12 cellular contexts compared by ENCODE assay signal in genomic region chr9:7185612-7186011, GRCh38.
DNase-seq lines count a peak whose midpoint lies in the region; ATAC-seq and TF ChIP-seq lines count a peak whose summit lies in the region.
"Had no signal": no experiment of that assay in that cellular context is flagged by ENCODE, and none has a peak within 500 bp of the region (broad histone marks: within the 10 kb centered on the region; RNA-seq: fewer than 3 reads in every experiment).

No MANE protein-coding gene starts in this region.

- CTCF ChIA-PET in HEK293 (lab: Yijun Ruan, JAX), result interaction anchor here (0.9 to 1.8 kb wide), 8 partner anchors 9 to 281 kb away, joined by 3 to 10 read pairs (median 4); no protein-coding TSS in a partner anchor

- POLR2A ChIA-PET in HEK293 (lab: Yijun Ruan, JAX), result no interaction called here

- DNase-seq in A172 (ENCODE audit: low spot score), result peak; percentile 85
- DNase-seq in amniotic epithelial cell (ENCODE audit: low read depth), result peak; percentile 89
- peak; percentile 86 for DNase-seq in glomerular visceral epithelial cell (ENCODE audit: extremely low spot score)
- no peak for DNase-seq in stimulated activated CD4-positive, alpha-beta T cell treated with anti-CD3 and anti-CD28 coated beads, Interleukin-4, amount 100 ng/mL, for 1 hour
- no peak for DNase-seq in activated naive CD8-positive, alpha-beta T cell treated with anti-CD3 and anti-CD28 coated beads, Interleukin-2, amount 50 U/mL, for 24 hours
- DNase-seq in NCI-H1694 (lab: John Stamatoyannopoulos, UW), result no peak
- DNase-seq: activated effector memory CD4-positive, alpha-beta T cell treated with Interleukin-2 at 50 U/mL for 16 hours; BE2C had no signal

- H3K4me1 ChIP-seq in HEK293 (ENCODE audit: control insufficient read depth, insufficient read depth, low read length), result no peaks in the 10 kb centered on the region
- H3K4me1 ChIP-seq: BE2C had no signal

- H3K27ac ChIP-seq in HEK293 (ENCODE audit: extremely low read depth, low read depth, low read length), result no peak overlapping the region
- H3K27ac ChIP-seq: esophagus muscularis mucosa had no signal

- peaks cover 29% of the 10 kb centered on the region for H3K36me3 Mint-ChIP-seq in activated naive CD8-positive, alpha-beta T cell treated with anti-CD3 and anti-CD28 coated beads, Interleukin-2, amount 50 U/mL, for 24 hours (ENCODE audit: low read depth)

- no peak overlapping the region for H3K27ac Mint-ChIP-seq in activated naive CD8-positive, alpha-beta T cell treated with anti-CD3 and anti-CD28 coated beads, Interleukin-2, amount 50 U/mL, for 24 hours
- H3K27ac Mint-ChIP-seq: nephron had no signal

- no peak for ATAC-seq in HG02571 (IDR thresholded peaks at IDR 0.05; ENCODE audit: unreplicated experiment)
- no peak for ATAC-seq in activated naive CD8-positive, alpha-beta T cell treated with anti-CD3 and anti-CD28 coated beads, Interleukin-2, amount 50 U/mL, for 24 hours

- H3K27me3 Mint-ChIP-seq in activated naive CD8-positive, alpha-beta T cell treated with anti-CD3 and anti-CD28 coated beads, Interleukin-2, amount 50 U/mL, for 24 hours, result no peaks in the 10 kb centered on the region

- H3K4me3 Mint-ChIP-seq in activated naive CD8-positive, alpha-beta T cell treated with anti-CD3 and anti-CD28 coated beads, Interleukin-2, amount 50 U/mL, for 24 hours, result no peak overlapping the region
- H3K4me3 Mint-ChIP-seq: nephron had no signal

- H3K36me3 ChIP-seq in HEK293 (ENCODE audit: control insufficient read depth in 2 of 2, insufficient read depth in 1 of 2, low read length in 2 of 2), result no peaks in the 10 kb centered on the region
- H3K36me3 ChIP-seq: BE2C, esophagus muscularis mucosa had no signal

- no peaks in the 10 kb centered on the region for H3K9me3 ChIP-seq in HEK293 (ENCODE audit: control insufficient read depth, insufficient read depth, low read depth, low read length)
- H3K9me3 ChIP-seq: BE2C had no signal

- H3K9me3 Mint-ChIP-seq in activated naive CD8-positive, alpha-beta T cell treated with anti-CD3 and anti-CD28 coated beads, Interleukin-2, amount 50 U/mL, for 24 hours, result peaks cover 21% of the 10 kb centered on the region

- H3K4me3 ChIP-seq in HEK293 (ENCODE audit: low read depth, low read length), result no peak overlapping the region
- H3K4me3 ChIP-seq: esophagus muscularis mucosa had no signal

- TF ChIP-seq CTCF in HEK293 (tag by site-specific recombination; IDR thresholded peaks at IDR 0.05), result no peak

- no peaks in the 10 kb centered on the region for H3K4me1 Mint-ChIP-seq in activated naive CD8-positive, alpha-beta T cell treated with anti-CD3 and anti-CD28 coated beads, Interleukin-2, amount 50 U/mL, for 24 hours
- H3K4me1 Mint-ChIP-seq: nephron had no signal

TF ChIP-seq in HEK293, 187 proteins besides CTCF, POLR2A, EP300 and RAD21:
- TF ChIP-seq ZNF624 (tag by site-specific recombination; IDR thresholded peaks at IDR 0.05), result no peak
- TF ChIP-seq PRDM1 (tag by site-specific recombination; IDR thresholded peaks at IDR 0.05), result 0 out of 2 replicates have a peak, but pooled peaks have one; percentile 22

Comparison
In these comparisons a context has a peak if more than half of its experiments do, and no peak if none do; other contexts are left out.
1. DNase-seq: peak in A172 (single experiment), amniotic epithelial cell (single experiment) and glomerular visceral epithelial cell (single experiment); none in stimulated activated CD4-positive, alpha-beta T cell treated with anti-CD3 and anti-CD28 coated beads, Interleukin-4, amount 100 ng/mL, for 1 hour (single experiment), activated naive CD8-positive, alpha-beta T cell treated with anti-CD3 and anti-CD28 coated beads, Interleukin-2, amount 50 U/mL, for 24 hours (single experiment) and NCI-H1694 (single experiment).